27 cellular contexts compared by ENCODE assay signal in genomic region chr10:110798340-110798739, GRCh38.
"Had no signal": no experiment of that assay in that cellular context is flagged by ENCODE, and none has a peak within 500 bp of the region (broad histone marks: within the 10 kb centered on the region; RNA-seq: fewer than 3 reads in every experiment).

No MANE protein-coding gene starts in this region.

- H3K27ac Mint-ChIP-seq: activated T-cell treated with anti-CD3 and anti-CD28 coated beads, Interleukin-2, amount 50 U/mL, for 72 hours; progenitor cell of endocrine pancreas; WTC11 had no signal

- H3K27ac ChIP-seq: adrenal gland, body of pancreas, colonic mucosa, epithelial cell of prostate, ovary, right lobe of liver, SJCRH30, tibial nerve had no signal

- H3K27me3 ChIP-seq: adrenal gland, body of pancreas, colonic mucosa, ovary, right lobe of liver, SJCRH30, tibial nerve had no signal

- H3K4me3 Mint-ChIP-seq: activated T-cell treated with anti-CD3 and anti-CD28 coated beads, Interleukin-2, amount 50 U/mL, for 72 hours; naive thymus-derived CD4-positive, alpha-beta T cell; WTC11 had no signal

- H3K36me3 ChIP-seq: adrenal gland, colonic mucosa, ovary, right lobe of liver, tibial nerve had no signal

- H3K4me1 ChIP-seq: adrenal gland had no signal

- H3K9me3 Mint-ChIP-seq: WTC11 had no signal

- H3K4me1 Mint-ChIP-seq: WTC11 had no signal

- H3K36me3 Mint-ChIP-seq: WTC11 had no signal

- FAIRE-seq: endometrium, frontal cortex, keratinocyte had no signal

- H3K4me3 ChIP-seq: adrenal gland, body of pancreas, colonic mucosa, ovary, right lobe of liver, SJCRH30, tibial nerve had no signal

- H3K27me3 Mint-ChIP-seq: naive thymus-derived CD4-positive, alpha-beta T cell had no signal

- ATAC-seq: activated T-cell treated with anti-CD3 and anti-CD28 coated beads, Interleukin-2, amount 50 U/mL, for 72 hours; body of pancreas; left cardiac atrium; naive thymus-derived CD4-positive, alpha-beta T cell; right lobe of liver; SK-N-SH treated with all-trans-retinoic acid at 6 μM for 48 hours; WTC11 had no signal

- H3K9me3 ChIP-seq: adrenal gland, body of pancreas, colonic mucosa, ovary, right lobe of liver, SJCRH30, tibial nerve had no signal

- DNase-seq: activated CD4-positive, alpha-beta T cell treated with anti-CD3 and anti-CD28 coated beads for 1 hour; activated CD8-positive, alpha-beta memory T cell treated with anti-CD3 and anti-CD28 coated beads, Interleukin-2, amount 50 U/mL, for 4 hours; activated gamma-delta T cell; activated naive CD4-positive, alpha-beta T cell treated with anti-CD3 and anti-CD28 coated beads, Interleukin-2, amount 50 U/mL, for 16 hours; activated T-cell treated with anti-CD3 and anti-CD28 coated beads, Interleukin-2, amount 50 U/mL, for 72 hours; adrenal gland; aorta; body of pancreas; colonic mucosa; effector CD8-positive, alpha-beta T cell; hippocampal formation; left cardiac atrium; midbrain; naive thymus-derived CD4-positive, alpha-beta T cell; ovary; right lobe of liver; SJCRH30; stimulated activated CD4-positive, alpha-beta T cell treated with anti-CD3 and anti-CD28 coated beads, Interleukin-2, amount 100 ng/mL, for 48 hours; T-helper 2 cell had no signal
